Comparison of ENCODE assay signal across 21 cellular contexts in genomic region chr4:119081542-119081859, GRCh38. TPM values are rescaled to one million over a fixed set of nuclear protein-coding genes. Genes with fewer than 3 reads are reported as not detected.
"Had no signal": no experiment of that assay in that cellular context is flagged by ENCODE, and none has a peak within 500 bp of the region (broad histone marks: within the 10 kb centered on the region; RNA-seq: fewer than 3 reads in every experiment).

No MANE protein-coding gene starts in this region.

- H3K9ac ChIP-seq: parathyroid adenoma had no signal

- H3K27ac ChIP-seq: foreskin keratinocyte, parathyroid adenoma, sigmoid colon, thoracic aorta had no signal

- H3K4me1 Mint-ChIP-seq: activated naive CD8-positive, alpha-beta T cell treated with anti-CD3 and anti-CD28 coated beads for 36 hours; WTC11 had no signal

- H3K4me3 ChIP-seq: sigmoid colon, thoracic aorta had no signal

- H3K27me3 ChIP-seq: foreskin keratinocyte, sigmoid colon had no signal

- H2AFZ ChIP-seq: parathyroid adenoma had no signal

- H3K27me3 Mint-ChIP-seq: activated naive CD8-positive, alpha-beta T cell treated with anti-CD3 and anti-CD28 coated beads for 36 hours had no signal

- DNase-seq: activated CD4-positive, alpha-beta T cell treated with anti-CD3 and anti-CD28 coated beads for 4 hours; activated CD4-positive, alpha-beta T cell treated with anti-CD3 and anti-CD28 coated beads, Interleukin-2, amount 50 U/mL, for 48 hours; activated naive CD4-positive, alpha-beta T cell treated with Interleukin-2 at 50 U/mL for 16 hours; activated naive CD8-positive, alpha-beta T cell treated with anti-CD3 and anti-CD28 coated beads for 36 hours; activated T-cell treated with anti-CD3 and anti-CD28 coated beads, Interleukin-2, amount 50 U/mL, for 48 hours; cerebellar nuclear complex; cortex of kidney; foreskin keratinocyte; hypothalamus; nephron progenitor cell; nucleus accumbens; sigmoid colon; stimulated activated CD4-positive, alpha-beta T cell treated with anti-CD3 and anti-CD28 coated beads, Interleukin-4, amount 100 ng/mL, for 1 hour; stimulated activated naive CD4-positive, alpha-beta T cell treated with Interleukin-2 at 50 U/mL for 16 hours; T-helper 9 cell had no signal

- H3K36me3 Mint-ChIP-seq: activated naive CD8-positive, alpha-beta T cell treated with anti-CD3 and anti-CD28 coated beads for 36 hours; memory B cell; WTC11 had no signal

- H3K9me3 Mint-ChIP-seq: activated naive CD8-positive, alpha-beta T cell treated with anti-CD3 and anti-CD28 coated beads for 36 hours; WTC11 had no signal

- H3K36me3 ChIP-seq: sigmoid colon, thoracic aorta had no signal

- H3K4me1 ChIP-seq: foreskin keratinocyte, parathyroid adenoma, sigmoid colon had no signal

- H3K79me2 ChIP-seq: parathyroid adenoma had no signal

- H3K4me3 Mint-ChIP-seq: activated naive CD8-positive, alpha-beta T cell treated with anti-CD3 and anti-CD28 coated beads for 36 hours; memory B cell; nephron progenitor cell; WTC11 had no signal

- ATAC-seq: WTC11 had no signal

- H3K27ac Mint-ChIP-seq: activated naive CD8-positive, alpha-beta T cell treated with anti-CD3 and anti-CD28 coated beads for 36 hours; memory B cell; nephron progenitor cell; WTC11 had no signal

RNA-seq across cellular contexts. Expression of gene MYOZ2, which starts 54.1 kb away (rescaled TPM):
- total RNA-seq: activated CD8-positive, alpha-beta memory T cell treated with anti-CD3 and anti-CD28 coated beads for 36 hours; activated naive CD8-positive, alpha-beta T cell treated with anti-CD3 and anti-CD28 coated beads for 36 hours; foreskin keratinocyte; T-helper 1 cell treated with Interleukin-12 subunit alpha and Interleukin-12 subunit beta and Interleukin-4 antibody, amounts not matched to agents 30 ng/mL and 1 ng/mL, for 36 hours; WTC11 had no signal
